In genomic region chr22:45010532-45010900, GRCh38 we compare ENCODE assay signal across 7 cellular contexts. TPM values are rescaled to one million over a fixed set of nuclear protein-coding genes. Genes with fewer than 3 reads are reported as not detected.
DNase-seq lines count a peak whose midpoint lies in the region; ATAC-seq and TF ChIP-seq lines count a peak whose summit lies in the region.

No MANE protein-coding gene starts in this region.

- no peaks in the 10 kb centered on the region for H3K9me2 ChIP-seq in SU-DHL-6 (replicated peaks; ENCODE audit: insufficient read depth, low read length)

- H3K9ac ChIP-seq in SU-DHL-6 (ENCODE audit: low read length) = peak overlapping the region; percentile 64

- peak overlapping the region; percentile 65 for H3K4me2 ChIP-seq in SU-DHL-6 (ENCODE audit: low read depth, low read length, poor library complexity, severe bottlenecking)

- no peaks in the 10 kb centered on the region for H3K9me3 ChIP-seq in HEK293 (ENCODE audit: control insufficient read depth, insufficient read depth, low read depth, low read length)
- H3K9me3 ChIP-seq in SU-DHL-6 (ENCODE audit: insufficient read depth, low read length) = no peaks in the 10 kb centered on the region
- H3K9me3 ChIP-seq in gastroesophageal sphincter = no peaks in the 10 kb centered on the region
- H3K9me3 ChIP-seq in spleen = no peaks in the 10 kb centered on the region

- H3K27ac ChIP-seq in HEK293 (ENCODE audit: extremely low read depth, low read depth, low read length) = 0 out of 2 replicates have a peak overlapping the region, but pooled peaks have one; percentile 71
- H3K27ac ChIP-seq in SU-DHL-6 (ENCODE audit: low read depth, low read length) = no peak overlapping the region
- peak overlapping the region in 3 of 4 donors; percentile 22 to 87 (median 65) for H3K27ac ChIP-seq in gastroesophageal sphincter
- no peak overlapping the region for H3K27ac ChIP-seq in spleen

- CTCF ChIA-PET in HEK293 (lab: Yijun Ruan, JAX) = interaction anchor here (0.6 kb wide), 1 partner anchor 894 kb away, joined by 3 read pairs; no protein-coding TSS in a partner anchor

- no peak for TF ChIP-seq CTCF in HEK293 (tag by site-specific recombination; IDR thresholded peaks at IDR 0.05)
- no peak for TF ChIP-seq CTCF in SU-DHL-6 (IDR thresholded peaks at IDR 0.05; ENCODE audit: insufficient read depth, low read length, poor library complexity, severe bottlenecking)
- TF ChIP-seq CTCF in gastroesophageal sphincter (IDR thresholded peaks at IDR 0.05) = no peak
- TF ChIP-seq CTCF in spleen (IDR thresholded peaks at IDR 0.05 in 8 of 11, conservative IDR thresholded peaks at IDR 0.05 in 3 of 11) = no peak

- peak overlapping the region; percentile 93 for H2AFZ ChIP-seq in SU-DHL-6 (ENCODE audit: low read depth, low read length, severe bottlenecking)

- peak overlapping the region; percentile 68 for H3K4me3 ChIP-seq in HEK293 (ENCODE audit: low read depth, low read length)
- H3K4me3 ChIP-seq in SU-DHL-6 (ENCODE audit: insufficient read depth, low read length, poor library complexity, severe bottlenecking) = peak overlapping the region; percentile 55
- peak overlapping the region in 1 of 2 donors; percentile 70 for H3K4me3 ChIP-seq in gastroesophageal sphincter
- peak overlapping the region; percentile 34 to 69 (median 42) for H3K4me3 ChIP-seq in spleen

- no peaks in the 10 kb centered on the region for H3F3A ChIP-seq in SU-DHL-6 (ENCODE audit: insufficient read depth)

- intact Hi-C loops in spleen (cut with DNase I; ENCODE audit: low total_unique reads) = no loop called here

- TF ChIP-seq EP300 in gastroesophageal sphincter (IDR thresholded peaks at IDR 0.05) = no peak

- H3K36me3 ChIP-seq in HEK293 (ENCODE audit: control insufficient read depth in 2 of 2, insufficient read depth in 1 of 2, low read length in 2 of 2) = no peaks in the 10 kb centered on the region
- H3K36me3 ChIP-seq in SU-DHL-6 (ENCODE audit: low read length) = no peaks in the 10 kb centered on the region
- no peaks in the 10 kb centered on the region for H3K36me3 ChIP-seq in gastroesophageal sphincter
- H3K36me3 ChIP-seq in spleen = no peaks in the 10 kb centered on the region

- 0 out of 2 replicates have a peak, but pooled peaks cover 5% of the 10 kb centered on the region for H3K79me2 ChIP-seq in SU-DHL-6 (ENCODE audit: insufficient read depth, low read length)

- TF ChIP-seq POLR2A in gastroesophageal sphincter (IDR thresholded peaks at IDR 0.05) = no peak
- no peak for TF ChIP-seq POLR2A in spleen (IDR thresholded peaks at IDR 0.05)

- no peaks in the 10 kb centered on the region for H4K20me1 ChIP-seq in SU-DHL-6 (ENCODE audit: low read depth, low read length)

- no peak for DNase-seq in spleen
- DNase-seq in NAMALWA (ENCODE audit: low spot score) = no peak
- no peak for DNase-seq in mesenteric fat pad (ENCODE audit: low spot score)
- DNase-seq in SHP77 treated with DMSO at 0.1 percent for 48 hours (lab: John Stamatoyannopoulos, UW) = no peak

- ATAC-seq in gastroesophageal sphincter = no peak

- H3K27me3 ChIP-seq in SU-DHL-6 (ENCODE audit: low read length) (no peaks in the 10 kb centered on the region), gastroesophageal sphincter (peaks cover 93% of the 10 kb centered on the region), spleen (replicated peaks in 1 of 7) (peaks cover 0 to 100% (median 61%) of the 10 kb centered on the region in 7 donors)

- POLR2A ChIA-PET in HEK293 (lab: Yijun Ruan, JAX) = no interaction called here

- H3K4me1 ChIP-seq in HEK293 (ENCODE audit: control insufficient read depth, insufficient read depth, low read length) (0 out of 2 replicates have a peak, but pooled peaks cover 3% of the 10 kb centered on the region), gastroesophageal sphincter (peaks cover 0 to 51% (median 24%) of the 10 kb centered on the region in 3 donors), spleen (peaks cover 14 to 50% (median 38%) of the 10 kb centered on the region in 6 donors)

- 0 to 4% methylated on average over 2 to 17 of the region's 17 CpGs for WGBS in gastroesophageal sphincter (ENCODE audit: low coverage in 1 of 2), 2 donors
- 4 to 8% (median 7%) methylated on average over 17 of the region's 17 CpGs for WGBS in spleen, 5 donors

TF ChIP-seq in HEK293, 187 proteins besides CTCF, POLR2A, EP300 and RAD21:
- no peak for TF ChIP-seq ZNF175 (tag by site-specific recombination; IDR thresholded peaks at IDR 0.05)
- TF ChIP-seq ZNF561 (tag by site-specific recombination; IDR thresholded peaks at IDR 0.05; ENCODE audit: borderline replicate concordance) = 0 out of 2 replicates have a peak, but pooled peaks have one; percentile 12
- TF ChIP-seq GLIS2 (tag by site-specific recombination; IDR thresholded peaks at IDR 0.05) = peak; percentile 31; the same call in 1 of the 2 replicates
- no peak for TF ChIP-seq SCRT1 (tag by site-specific recombination; IDR thresholded peaks at IDR 0.05; ENCODE audit: borderline replicate concordance)
- TF ChIP-seq GLIS1 (tag by site-specific recombination; IDR thresholded peaks at IDR 0.05) = peak; percentile 75
- peak; percentile 38; the same call in 1 of the 2 replicates for TF ChIP-seq SCRT2 (tag by site-specific recombination; IDR thresholded peaks at IDR 0.05)
- TF ChIP-seq ZNF335 (tag by site-specific recombination; conservative IDR thresholded peaks at IDR 0.05) = peak; percentile 69
- TF ChIP-seq ZNF341 (tag by site-specific recombination; IDR thresholded peaks at IDR 0.05; ENCODE audit: low read depth) = peak; percentile 37; the same call in 1 of the 2 replicates
- TF ChIP-seq HOXD13 (CRISPR knock-in tag; IDR thresholded peaks at IDR 0.05; ENCODE audit: borderline replicate concordance) = no peak
- no peak for TF ChIP-seq ZSCAN5A (tag by site-specific recombination; IDR thresholded peaks at IDR 0.05)
- 0 out of 2 replicates have a peak, but pooled peaks have one; percentile 9 for TF ChIP-seq PRDM10 (tag by site-specific recombination; IDR thresholded peaks at IDR 0.05)
- peak; percentile 50; the same call in 1 of the 2 replicates for TF ChIP-seq HIC1 (tag by site-specific recombination; IDR thresholded peaks at IDR 0.05)
TF ChIP-seq in HEK293: peak in this region for 8.

RNA-seq across cellular contexts. Expression of gene PHF21B, which starts 0.7 kb away (rescaled TPM):
- total RNA-seq in gastroesophageal sphincter (1 to 10 TPM in 3 of 4 donors, under 1 TPM in 1; 0.31 to 5.1 (median 1.4) TPM), spleen (under 1 TPM in 3 of 7 donors, not detected in 4; 0.07 to 0.46 (median 0.28) TPM), mesenteric fat pad (not detected)
- under 1 TPM; 0.03 to 0.11 (median 0.03) TPM for polyA plus RNA-seq in spleen

Comparison
In these comparisons a context has a peak if more than half of its experiments do, and no peak if none do; other contexts are left out.
1. H3K27ac ChIP-seq: peak in HEK293 (single experiment) and gastroesophageal sphincter (3 of 4); none in SU-DHL-6 (single experiment) and spleen (0 of 8).